Comparison of ENCODE assay signal across 9 cellular contexts in the genomic region with DNA sequence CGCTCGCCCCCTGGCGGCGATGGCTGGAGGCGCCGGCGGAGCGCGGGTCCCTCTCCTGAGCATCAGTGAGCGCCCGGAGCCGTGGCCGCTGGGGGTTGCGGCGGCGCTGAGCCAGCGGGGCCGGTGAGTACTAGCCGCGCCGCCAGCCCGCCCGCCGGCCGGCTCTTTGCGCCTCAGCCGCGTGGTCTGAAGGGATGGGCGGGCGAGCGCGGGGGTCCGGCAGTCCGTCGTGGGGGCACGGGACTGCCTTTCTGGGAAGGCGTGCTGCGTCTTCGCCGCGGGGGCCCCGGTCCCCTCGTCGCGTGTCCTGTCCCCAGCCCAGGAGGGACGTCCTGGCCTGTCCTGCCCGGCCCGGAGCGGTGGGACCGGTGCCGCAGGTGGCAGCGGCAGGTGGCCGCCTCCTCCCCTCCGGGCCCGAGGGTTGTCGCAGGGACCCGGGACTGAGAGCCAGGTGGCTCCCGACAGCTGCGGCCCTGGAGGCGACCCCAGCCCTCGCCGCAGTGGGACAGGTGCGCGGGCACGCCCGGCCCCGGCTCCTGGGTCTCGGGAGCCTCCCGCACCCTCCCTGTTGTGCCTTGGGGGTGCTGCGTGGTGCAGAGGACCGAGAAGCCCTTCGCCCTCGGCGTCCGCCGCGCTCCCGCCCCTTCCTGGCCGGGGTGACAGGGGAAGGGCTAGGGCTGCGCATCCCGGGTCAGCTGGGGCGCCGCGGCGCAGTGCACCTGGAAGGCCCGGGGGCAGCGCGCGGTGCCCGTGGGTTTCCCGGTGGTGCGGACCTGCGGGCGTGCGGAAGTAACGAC. TPM values are rescaled to one million over a fixed set of nuclear protein-coding genes. Genes with fewer than 3 reads are reported as not detected.
DNase-seq lines count a peak whose midpoint lies in the region; ATAC-seq and TF ChIP-seq lines count a peak whose summit lies in the region.
"Had no signal": no experiment of that assay in that cellular context is flagged by ENCODE, and none has a peak within 500 bp of the region (broad histone marks: within the 10 kb centered on the region; RNA-seq: fewer than 3 reads in every experiment).

A gene with protein sequence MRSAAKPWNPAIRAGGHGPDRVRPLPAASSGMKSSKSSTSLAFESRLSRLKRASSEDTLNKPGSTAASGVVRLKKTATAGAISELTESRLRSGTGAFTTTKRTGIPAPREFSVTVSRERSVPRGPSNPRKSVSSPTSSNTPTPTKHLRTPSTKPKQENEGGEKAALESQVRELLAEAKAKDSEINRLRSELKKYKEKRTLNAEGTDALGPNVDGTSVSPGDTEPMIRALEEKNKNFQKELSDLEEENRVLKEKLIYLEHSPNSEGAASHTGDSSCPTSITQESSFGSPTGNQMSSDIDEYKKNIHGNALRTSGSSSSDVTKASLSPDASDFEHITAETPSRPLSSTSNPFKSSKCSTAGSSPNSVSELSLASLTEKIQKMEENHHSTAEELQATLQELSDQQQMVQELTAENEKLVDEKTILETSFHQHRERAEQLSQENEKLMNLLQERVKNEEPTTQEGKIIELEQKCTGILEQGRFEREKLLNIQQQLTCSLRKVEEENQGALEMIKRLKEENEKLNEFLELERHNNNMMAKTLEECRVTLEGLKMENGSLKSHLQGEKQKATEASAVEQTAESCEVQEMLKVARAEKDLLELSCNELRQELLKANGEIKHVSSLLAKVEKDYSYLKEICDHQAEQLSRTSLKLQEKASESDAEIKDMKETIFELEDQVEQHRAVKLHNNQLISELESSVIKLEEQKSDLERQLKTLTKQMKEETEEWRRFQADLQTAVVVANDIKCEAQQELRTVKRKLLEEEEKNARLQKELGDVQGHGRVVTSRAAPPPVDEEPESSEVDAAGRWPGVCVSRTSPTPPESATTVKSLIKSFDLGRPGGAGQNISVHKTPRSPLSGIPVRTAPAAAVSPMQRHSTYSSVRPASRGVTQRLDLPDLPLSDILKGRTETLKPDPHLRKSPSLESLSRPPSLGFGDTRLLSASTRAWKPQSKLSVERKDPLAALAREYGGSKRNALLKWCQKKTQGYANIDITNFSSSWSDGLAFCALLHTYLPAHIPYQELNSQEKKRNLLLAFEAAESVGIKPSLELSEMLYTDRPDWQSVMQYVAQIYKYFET (plus strand): TSS at position 58 of the 797 bp plus-strand sequence. CDS start 87,293 bp downstream, outside the sequence.

- H3K4me3 Mint-ChIP-seq in CD4-positive, CD25-positive, alpha-beta regulatory T cell, result peak within 1 kb of the TSS; percentile 83 to 92 (median 90)
- peak within 1 kb of the TSS; percentile 88 for H3K4me3 Mint-ChIP-seq in stimulated activated effector memory CD8-positive, alpha-beta T cell treated with anti-CD3 and anti-CD28 coated beads, Interleukin-12 subunit alpha, Interleukin-12 subunit beta, amount 100 ng/mL, for 72 hours

- POLR2A ChIA-PET in OCI-LY7 (lab: Charles Lee), result interaction anchor here (0.7 kb wide), 1 partner anchor 78 kb away, joined by 4 read pairs; no protein-coding TSS in a partner anchor

- CTCF ChIA-PET in OCI-LY7 (lab: Charles Lee; ENCODE audit: unreplicated experiment), result no interaction called here

- peaks cover 84% of the 10 kb centered on the region for H3K27me3 Mint-ChIP-seq in CD4-positive, CD25-positive, alpha-beta regulatory T cell

- no peaks in the 10 kb centered on the region for H3K36me3 Mint-ChIP-seq in CD4-positive, CD25-positive, alpha-beta regulatory T cell
- no peaks in the 10 kb centered on the region for H3K36me3 Mint-ChIP-seq in stimulated activated effector memory CD8-positive, alpha-beta T cell treated with anti-CD3 and anti-CD28 coated beads, Interleukin-12 subunit alpha, Interleukin-12 subunit beta, amount 100 ng/mL, for 72 hours

- H3K79me2 ChIP-seq in OCI-LY7 (ENCODE audit: insufficient read depth, low read depth, low read length), result no peaks in the 10 kb centered on the region

- peak; percentile 74 to 85 (median 77) for DNase-seq in CD4-positive, CD25-positive, alpha-beta regulatory T cell
- peak; percentile 31 to 57 for DNase-seq in HL-60 (ENCODE audit: low read depth in 1 of 2, low spot score in 1 of 2)
- DNase-seq in OCI-LY7 (ENCODE audit: low spot score), result peak; percentile 75
- peak; percentile 78 for DNase-seq in activated T-cell treated with anti-CD3 and anti-CD28 coated beads for 1 hour (ENCODE audit: low read depth)
- DNase-seq in myocyte (ENCODE audit: low read depth), result peak; percentile 74
- peak; percentile 95 to 99 for DNase-seq in stimulated activated effector memory CD8-positive, alpha-beta T cell treated with anti-CD3 and anti-CD28 coated beads, Interleukin-12 subunit alpha, Interleukin-12 subunit beta, amount 100 ng/mL, for 72 hours (ENCODE audit: low spot score in 2 of 2)

- intact Hi-C loops in OCI-LY7 (cut with micrococcal nuclease; ENCODE audit: unreplicated experiment), result loop anchor here (1.0 kb wide), 1 partner anchor 16 kb away; no protein-coding TSS in a partner anchor

- peak within 1 kb of the TSS in 2 of 3 donors; percentile 18 to 49 for H3K27ac Mint-ChIP-seq in CD4-positive, CD25-positive, alpha-beta regulatory T cell
- peak within 1 kb of the TSS; percentile 83 for H3K27ac Mint-ChIP-seq in stimulated activated effector memory CD8-positive, alpha-beta T cell treated with anti-CD3 and anti-CD28 coated beads, Interleukin-12 subunit alpha, Interleukin-12 subunit beta, amount 100 ng/mL, for 72 hours

- 0% methylated on average over 62 to 96 of the region's 96 CpGs for WGBS in esophagus, 2 donors

- H3K27me3 ChIP-seq in CD4-positive, CD25-positive, alpha-beta regulatory T cell (ENCODE audit: control insufficient read depth, insufficient read depth, low read length), result peaks cover 42% of the 10 kb centered on the region
- H3K27me3 ChIP-seq in HL-60 (ENCODE audit: insufficient read depth, poor library complexity, severe bottlenecking), result no peaks in the 10 kb centered on the region
- H3K27me3 ChIP-seq in esophagus (ENCODE audit: control insufficient read depth in 1 of 2, insufficient read depth in 2 of 2, low read length in 2 of 2), result no peaks in the 10 kb centered on the region

- H3K9me3 ChIP-seq in CD4-positive, CD25-positive, alpha-beta regulatory T cell (ENCODE audit: control insufficient read depth in 2 of 2, low read length in 2 of 2), result no peaks in the 10 kb centered on the region
- H3K9me3 ChIP-seq in OCI-LY7 (ENCODE audit: low read length) (no peaks in the 10 kb centered on the region), esophagus (ENCODE audit: control insufficient read depth in 2 of 2, insufficient read depth in 1 of 2, low read depth in 1 of 2, low read length in 1 of 2) (peaks cover 0 to 2% of the 10 kb centered on the region in 2 donors)

- BruUV-seq in OCI-LY7 (replicated peaks; lab: Mats Ljungman, UMichigan), result no TSS peak

- peaks cover 5 to 18% (median 10%) of the 10 kb centered on the region in 4 donors for H3K4me1 Mint-ChIP-seq in CD4-positive, CD25-positive, alpha-beta regulatory T cell
- peaks cover 11% of the 10 kb centered on the region for H3K4me1 Mint-ChIP-seq in stimulated activated effector memory CD8-positive, alpha-beta T cell treated with anti-CD3 and anti-CD28 coated beads, Interleukin-12 subunit alpha, Interleukin-12 subunit beta, amount 100 ng/mL, for 72 hours

- peaks cover 18% of the 10 kb centered on the region for H3K4me1 ChIP-seq in CD4-positive, CD25-positive, alpha-beta regulatory T cell (ENCODE audit: control insufficient read depth, insufficient read depth, low read length, poor library complexity, severe bottlenecking)
- H3K4me1 ChIP-seq in OCI-LY7 (ENCODE audit: insufficient read depth, low read length, poor library complexity, severe bottlenecking), result peaks cover 4% of the 10 kb centered on the region
- peaks cover 0 to 3% of the 10 kb centered on the region in 2 donors for H3K4me1 ChIP-seq in esophagus (ENCODE audit: control insufficient read depth in 2 of 2, insufficient read depth in 2 of 2, low read length in 1 of 2)

- peak within 1 kb of the TSS; percentile 85 for H3K4me2 ChIP-seq in OCI-LY7 (ENCODE audit: low read length)

- peak within 1 kb of the TSS; percentile 66 for H3K4me3 ChIP-seq in CD4-positive, CD25-positive, alpha-beta regulatory T cell (ENCODE audit: low read depth, low read length)
- peak within 1 kb of the TSS; percentile 75 for H3K4me3 ChIP-seq in HL-60 (replicated peaks; ENCODE audit: insufficient read depth, low read length)
- peak within 1 kb of the TSS; percentile 69 for H3K4me3 ChIP-seq in OCI-LY7 (ENCODE audit: low read depth, low read length, poor library complexity, severe bottlenecking)
- peak within 1 kb of the TSS; percentile 67 to 68 for H3K4me3 ChIP-seq in esophagus (ENCODE audit: low read depth in 1 of 2, low read length in 2 of 2)

- no peaks in the 10 kb centered on the region for H4K20me1 ChIP-seq in OCI-LY7 (ENCODE audit: insufficient read depth, low read length)

- peak; percentile 56 for TF ChIP-seq CTCF in HL-60 (IDR thresholded peaks at IDR 0.05; ENCODE audit: insufficient read depth, low read length)
- TF ChIP-seq CTCF in OCI-LY7 (conservative IDR thresholded peaks at IDR 0.05; ENCODE audit: low read length), result peak; percentile 87

- no peaks in the 10 kb centered on the region for H3K36me3 ChIP-seq in CD4-positive, CD25-positive, alpha-beta regulatory T cell (ENCODE audit: control insufficient read depth, insufficient read depth, low read length)
- H3K36me3 ChIP-seq in OCI-LY7 (ENCODE audit: insufficient read depth, low read length) (no peaks in the 10 kb centered on the region), esophagus (ENCODE audit: control insufficient read depth in 2 of 2, insufficient read depth in 2 of 2, low read length in 1 of 2) (no peaks in the 10 kb centered on the region)

- H3K9me3 Mint-ChIP-seq in CD4-positive, CD25-positive, alpha-beta regulatory T cell, result peaks cover 0 to 4% (median 0%) of the 10 kb centered on the region in 7 donors
- no peaks in the 10 kb centered on the region for H3K9me3 Mint-ChIP-seq in stimulated activated effector memory CD8-positive, alpha-beta T cell treated with anti-CD3 and anti-CD28 coated beads, Interleukin-12 subunit alpha, Interleukin-12 subunit beta, amount 100 ng/mL, for 72 hours

- peak within 1 kb of the TSS; percentile 90 for H2AFZ ChIP-seq in OCI-LY7 (ENCODE audit: low read length)

- H3K9me2 ChIP-seq in OCI-LY7 (ENCODE audit: insufficient read depth, low read length), result no peaks in the 10 kb centered on the region

- ATAC-seq in CD4-positive, CD25-positive, alpha-beta regulatory T cell (ENCODE audit: low read depth in 2 of 2), result peak; percentile 98
- peak; percentile 83 for ATAC-seq in GM19455 (IDR thresholded peaks at IDR 0.05; ENCODE audit: unreplicated experiment)
- peak; percentile 99 for ATAC-seq in stimulated activated effector memory CD8-positive, alpha-beta T cell treated with anti-CD3 and anti-CD28 coated beads, Interleukin-12 subunit alpha, Interleukin-12 subunit beta, amount 100 ng/mL, for 72 hours

- no peak within 1 kb of the TSS for H3K27ac ChIP-seq in CD4-positive, CD25-positive, alpha-beta regulatory T cell (ENCODE audit: insufficient read depth, low read length, poor library complexity, severe bottlenecking)
- H3K27ac ChIP-seq in HL-60 (replicated peaks), result no peak within 1 kb of the TSS
- no peak within 1 kb of the TSS for H3K27ac ChIP-seq in OCI-LY7 (ENCODE audit: low read depth, low read length, poor library complexity, severe bottlenecking)
- H3K27ac ChIP-seq in esophagus (ENCODE audit: low read depth in 2 of 2, low read length in 1 of 2), result peak within 1 kb of the TSS; percentile 71 to 77
- H3K27ac ChIP-seq: epithelial cell of prostate had no signal

RNA-seq across cellular contexts. Expression of the gene that starts here (rescaled TPM):
- 6.5 TPM for total RNA-seq in CD4-positive, CD25-positive, alpha-beta regulatory T cell
- 1 to 10 TPM in 3 of 4 donors, under 1 TPM in 1; 0.62 to 1.3 (median 1.2) TPM for polyA plus RNA-seq in CD4-positive, CD25-positive, alpha-beta regulatory T cell
- total RNA-seq in OCI-LY7 (2014; rRNA removed; shearing (Covaris generic)), result 0.47 and 0.64 TPM in 2 replicates
- total RNA-seq in OCI-LY7 (2022), result 2.8 and 5.8 TPM in 2 replicates
- polyA plus RNA-seq in esophagus, result 10 to 100 TPM in 1 of 2 donors, 1 to 10 TPM in 1; 7.4 to 19.8 TPM
- 47.0 and 51.7 TPM in 2 replicates for total RNA-seq in myocyte
- 63.1 TPM for polyA plus RNA-seq in myocyte (2012)

Comparison
In these comparisons a context has a peak if more than half of its experiments do, and no peak if none do; other contexts are left out.
1. DNase-seq: peak in every context shown above with its lines; median percentile 97 in stimulated activated effector memory CD8-positive, alpha-beta T cell treated with anti-CD3 and anti-CD28 coated beads, Interleukin-12 subunit alpha, Interleukin-12 subunit beta, amount 100 ng/mL, for 72 hours; 78 in activated T-cell treated with anti-CD3 and anti-CD28 coated beads for 1 hour; 77 in CD4-positive, CD25-positive, alpha-beta regulatory T cell; 75 in OCI-LY7; 74 in myocyte; 44 in HL-60.
2. H3K27ac ChIP-seq: peak in esophagus (2 of 2); none in CD4-positive, CD25-positive, alpha-beta regulatory T cell (single experiment), HL-60 (single experiment) and OCI-LY7 (single experiment).
3. Peak in every context shown above with its lines, with median percentiles within 50 percentile points of each other: ATAC-seq and H3K4me3 ChIP-seq.